ENCODE assay signal across 1 cellular context in the genomic region with DNA sequence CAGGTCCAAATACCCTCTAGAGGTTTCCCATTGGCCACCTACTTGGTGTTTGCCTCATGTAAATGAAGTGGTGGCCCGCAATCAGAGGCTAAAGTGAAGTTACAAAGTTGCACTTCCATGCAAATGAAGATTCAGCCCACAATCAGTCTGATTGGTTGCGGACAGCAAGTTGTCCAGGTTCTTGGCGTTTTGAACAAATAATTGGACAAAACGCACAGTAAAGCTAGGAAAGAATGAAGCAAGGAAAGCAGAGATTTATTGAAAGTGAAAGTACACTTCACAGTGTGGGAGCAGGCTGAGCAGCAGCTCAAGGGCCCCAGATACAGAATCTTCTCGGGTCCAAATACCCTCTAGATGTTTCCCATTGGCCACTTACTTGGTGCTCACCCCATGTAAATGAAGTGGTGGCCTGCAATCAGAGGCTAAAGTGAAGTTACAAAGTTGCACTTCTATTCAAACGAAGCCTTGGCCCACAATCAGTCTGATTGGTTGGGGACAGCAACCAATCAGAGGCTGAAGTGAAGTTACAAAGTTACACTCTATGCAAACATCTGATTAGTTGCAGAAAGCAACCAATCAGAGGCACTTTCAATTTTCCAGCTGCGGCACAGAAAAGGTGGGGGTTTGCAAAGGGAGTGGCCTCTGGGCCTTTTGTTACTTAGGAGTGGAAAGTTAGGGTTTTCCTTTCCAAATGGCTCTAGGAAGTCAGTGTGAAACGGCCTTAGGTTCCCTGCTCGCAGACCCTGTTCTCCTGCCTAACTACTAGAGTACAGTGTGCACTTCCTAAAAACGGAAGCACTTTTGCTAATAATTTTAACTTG.
TF ChIP-seq lines count a peak whose summit lies in the region.

No MANE protein-coding gene starts in this region.

TF ChIP-seq in GM12878, 131 proteins besides CTCF, POLR2A, EP300 and RAD21 (continued from another document):
- TF ChIP-seq RCOR1 (conservative IDR thresholded peaks at IDR 0.05; ENCODE audit: low read depth, low read length), result no peak
- TF ChIP-seq ATF7 (IDR thresholded peaks at IDR 0.05; ENCODE audit: low read depth), result no peak
- no peak for TF ChIP-seq ATF3 (IDR thresholded peaks at IDR 0.05; ENCODE audit: borderline replicate concordance, extremely low read depth, low read depth, low read length)
- TF ChIP-seq GABPA (IDR thresholded peaks at IDR 0.05; ENCODE audit: low read depth), result no peak
- TF ChIP-seq CREB1 (IDR thresholded peaks at IDR 0.05; ENCODE audit: low read depth), result 0 out of 2 replicates have a peak, but pooled peaks have one; percentile 11
- no peak for TF ChIP-seq LARP7 (IDR thresholded peaks at IDR 0.05)
